8 cellular contexts compared by ENCODE assay signal in genomic region chr14:22039938-22040780, GRCh38.
DNase-seq lines count a peak whose midpoint lies in the region; ATAC-seq, FAIRE-seq and TF ChIP-seq lines count a peak whose summit lies in the region.

No MANE protein-coding gene starts in this region.

- no peak for TF ChIP-seq POLR2A in suprapubic skin (IDR thresholded peaks at IDR 0.05)

- peak overlapping the region; percentile 80 for H3K4me3 Mint-ChIP-seq in T-helper 2 cell treated with Interferon-gamma antibody and Interleukin-4, amounts not matched to agents 5 μg/mL and 100 μg/mL, for 36 hours

- H3K9me3 Mint-ChIP-seq in T-helper 2 cell treated with Interferon-gamma antibody and Interleukin-4, amounts not matched to agents 5 μg/mL and 100 μg/mL, for 36 hours: no peaks in the 10 kb centered on the region

- no peaks in the 10 kb centered on the region for H3K27me3 ChIP-seq in effector memory CD4-positive, alpha-beta T cell (replicated peaks; ENCODE audit: control insufficient read depth, insufficient read depth, low read length, poor library complexity, severe bottlenecking)
- H3K27me3 ChIP-seq in small intestine (ENCODE audit: control insufficient read depth in 2 of 2, insufficient read depth in 2 of 2, low read length in 2 of 2) (no peaks in the 10 kb centered on the region), suprapubic skin (no peaks in the 10 kb centered on the region)

- no peaks in the 10 kb centered on the region for H3K9me3 ChIP-seq in effector memory CD4-positive, alpha-beta T cell (ENCODE audit: control insufficient read depth, low read length)
- H3K9me3 ChIP-seq in small intestine (ENCODE audit: control insufficient read depth, low read depth) (no peaks in the 10 kb centered on the region), suprapubic skin (no peaks in the 10 kb centered on the region)

- DNase-seq in stimulated activated naive CD4-positive, alpha-beta T cell (lab: John Stamatoyannopoulos, UW): peak; percentile 6 to 64 (median 46)
- no peak for DNase-seq in stimulated activated naive CD4-positive, alpha-beta T cell treated with Interleukin-2 at 50 U/mL for 16 hours (lab: John Stamatoyannopoulos, UW)
- no peak for DNase-seq in T-helper 2 cell treated with Interferon-gamma antibody and Interleukin-4, amounts not matched to agents 5 μg/mL and 100 μg/mL, for 36 hours (ENCODE audit: low spot score)
- no peak for DNase-seq in effector memory CD4-positive, alpha-beta T cell
- DNase-seq in small intestine (peak; percentile 5), suprapubic skin (ENCODE audit: low spot score in 2 of 2) (no peak), NK-92 (lab: John Stamatoyannopoulos, UW; ENCODE audit: unreplicated experiment) (no peak)

- peak overlapping the region; percentile 37 for H3K27ac ChIP-seq in effector memory CD4-positive, alpha-beta T cell (ENCODE audit: insufficient read depth, low read length, poor library complexity, severe bottlenecking)
- H3K27ac ChIP-seq in small intestine (ENCODE audit: low read depth in 1 of 2, low read length in 1 of 2) (no peak overlapping the region), suprapubic skin (no peak overlapping the region)

- TF ChIP-seq EP300 in suprapubic skin (IDR thresholded peaks at IDR 0.05): no peak

- no peak overlapping the region for H3K4me3 ChIP-seq in effector memory CD4-positive, alpha-beta T cell (ENCODE audit: insufficient read depth, low read depth, low read length, poor library complexity, severe bottlenecking)
- no peak overlapping the region for H3K4me3 ChIP-seq in small intestine (ENCODE audit: low read depth in 1 of 2, low read length in 2 of 2)
- no peak overlapping the region for H3K4me3 ChIP-seq in suprapubic skin

- H3K27me3 Mint-ChIP-seq in T-helper 2 cell treated with Interferon-gamma antibody and Interleukin-4, amounts not matched to agents 5 μg/mL and 100 μg/mL, for 36 hours (ENCODE audit: low read depth): peaks cover 10% of the 10 kb centered on the region

- no peak for FAIRE-seq in small intestine (lab: Jason Lieb, UNC)

- no peak for TF ChIP-seq CTCF in suprapubic skin (IDR thresholded peaks at IDR 0.05)

- peak overlapping the region; percentile 72 for H3K27ac Mint-ChIP-seq in T-helper 2 cell treated with Interferon-gamma antibody and Interleukin-4, amounts not matched to agents 5 μg/mL and 100 μg/mL, for 36 hours

- ATAC-seq in HG03521 (IDR thresholded peaks at IDR 0.05; ENCODE audit: unreplicated experiment): no peak

- WGBS in small intestine, 3 donors: 39 to 43% (median 41%) methylated on average over 6 of the region's 6 CpGs
- 39% methylated on average over 6 of the region's 6 CpGs for WGBS in suprapubic skin

- no peaks in the 10 kb centered on the region for H3K36me3 ChIP-seq in effector memory CD4-positive, alpha-beta T cell (ENCODE audit: control insufficient read depth, insufficient read depth, low read length)
- no peaks in the 10 kb centered on the region for H3K36me3 ChIP-seq in small intestine (ENCODE audit: control insufficient read depth in 2 of 2, insufficient read depth in 2 of 2, low read length in 2 of 2)
- H3K36me3 ChIP-seq in suprapubic skin: no peaks in the 10 kb centered on the region

- no peaks in the 10 kb centered on the region for H3K4me1 ChIP-seq in effector memory CD4-positive, alpha-beta T cell (ENCODE audit: control insufficient read depth, insufficient read depth, low read length, poor library complexity, severe bottlenecking)
- H3K4me1 ChIP-seq in small intestine (ENCODE audit: control insufficient read depth in 2 of 2, insufficient read depth in 1 of 2, low read depth in 1 of 2, low read length in 1 of 2) (no peaks in the 10 kb centered on the region), suprapubic skin (no peaks in the 10 kb centered on the region)

- no peaks in the 10 kb centered on the region for H3K36me3 Mint-ChIP-seq in T-helper 2 cell treated with Interferon-gamma antibody and Interleukin-4, amounts not matched to agents 5 μg/mL and 100 μg/mL, for 36 hours (ENCODE audit: low read depth)

- peaks cover 14% of the 10 kb centered on the region for H3K4me1 Mint-ChIP-seq in T-helper 2 cell treated with Interferon-gamma antibody and Interleukin-4, amounts not matched to agents 5 μg/mL and 100 μg/mL, for 36 hours (ENCODE audit: low read depth)

Comparison
In these comparisons a context has a peak if more than half of its experiments do, and no peak if none do; other contexts are left out.
1. DNase-seq: peak in stimulated activated naive CD4-positive, alpha-beta T cell (6 of 6) and small intestine (single experiment); none in stimulated activated naive CD4-positive, alpha-beta T cell treated with Interleukin-2 at 50 U/mL for 16 hours (single experiment), T-helper 2 cell treated with Interferon-gamma antibody and Interleukin-4, amounts not matched to agents 5 μg/mL and 100 μg/mL, for 36 hours (single experiment), effector memory CD4-positive, alpha-beta T cell (0 of 3), suprapubic skin (0 of 2) and NK-92 (single experiment).